In the genomic region with DNA sequence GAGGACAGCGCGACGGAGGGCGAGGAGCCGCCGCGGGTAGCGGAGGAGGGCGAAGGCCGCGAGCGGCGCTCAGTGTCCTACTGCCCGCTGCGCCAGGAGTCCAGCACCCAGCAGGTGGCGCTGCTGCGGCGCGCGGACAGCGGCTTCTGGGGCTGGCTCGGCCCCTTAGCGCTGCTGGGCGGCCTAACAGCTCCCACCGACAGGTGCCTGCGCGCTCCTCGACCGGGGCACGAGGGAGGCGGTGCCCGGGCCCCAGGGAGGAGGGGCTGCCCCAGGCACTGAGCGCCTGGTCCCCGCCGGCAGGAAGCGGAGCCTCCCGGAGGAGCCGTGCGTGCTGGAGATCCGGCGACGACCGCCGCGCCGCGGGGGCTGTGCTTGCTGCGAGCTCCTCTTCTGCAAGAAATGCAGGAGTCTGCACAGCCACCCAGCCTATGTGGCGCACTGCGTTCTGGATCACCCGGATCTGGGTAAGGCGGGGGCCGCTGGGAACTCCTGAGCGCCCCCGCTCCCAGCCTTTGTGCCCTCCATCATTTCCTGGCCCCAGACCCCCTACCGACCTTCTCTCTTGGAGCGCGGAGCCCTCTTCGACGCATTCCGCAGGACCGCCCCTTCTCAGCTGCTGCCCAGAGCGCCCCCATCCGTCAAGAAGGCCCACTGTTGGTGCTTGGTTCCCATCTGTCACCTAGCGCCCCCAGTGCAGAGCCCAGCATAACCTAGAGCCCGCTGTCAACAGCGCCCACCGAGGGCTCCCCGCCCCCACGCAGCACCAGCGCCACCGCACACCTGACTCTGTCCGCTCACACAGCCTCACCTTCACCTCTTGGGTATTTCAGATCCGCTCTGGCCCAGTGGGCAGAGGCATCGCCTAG, we compare ENCODE assay signal across 8 cellular contexts. TPM values are rescaled to one million over a fixed set of nuclear protein-coding genes. Genes with fewer than 3 reads are reported as not detected.
A peak's percentile ranks its signal among the peaks of the same experiment; 100 is the strongest.
DNase-seq lines count a peak whose midpoint lies in the region; TF ChIP-seq lines count a peak whose summit lies in the region.

No MANE protein-coding gene starts in this region.

- DNase-seq in EL = peak; percentile 89
- peak; percentile 97 for DNase-seq in H9
- peak; percentile 95 for DNase-seq in MM.1S
- peak; percentile 69 for DNase-seq in SHP77 treated with DMSO at 0.1 percent for 48 hours (lab: John Stamatoyannopoulos, UW)
- peak; percentile 77 for DNase-seq in activated gamma-delta T cell treated with anti-CD3 and anti-CD28 coated beads, Interleukin-2, amount 50 U/mL, for 16 hours (ENCODE audit: low read depth)
- DNase-seq in foreskin melanocyte = peak; percentile 70
- DNase-seq in neuronal stem cell (ENCODE audit: low spot score) = peak; percentile 92

- no peak overlapping the region for H3T11ph ChIP-seq in H9 (ENCODE audit: low read length)

- H2AFZ ChIP-seq in H9 (ENCODE audit: low read length) (no peak overlapping the region), MM.1S (ENCODE audit: low read length) (peak overlapping the region; percentile 91), neuronal stem cell (ENCODE audit: low read length) (peak overlapping the region; percentile 98)

- H3K4ac ChIP-seq in H9 (ENCODE audit: low read depth, low read length) = no peak overlapping the region
- peak overlapping the region; percentile 39 for H3K4ac ChIP-seq in neuronal stem cell (ENCODE audit: low read length)

- peaks cover 14 to 17% of the 10 kb centered on the region in 2 experiments for H3K4me1 Mint-ChIP-seq in H9

- H3K27me3 Mint-ChIP-seq in H9 (ENCODE audit: low read depth) = peaks cover 28% of the 10 kb centered on the region

- no peak overlapping the region for H3K23ac ChIP-seq in H9 (ENCODE audit: insufficient read length, low read depth, low read length)
- H3K23ac ChIP-seq in neuronal stem cell (ENCODE audit: low read depth, low read length, poor library complexity) = peak overlapping the region; percentile 21

- H3K36me3 Mint-ChIP-seq in H9 (ENCODE audit: insufficient read depth in 1 of 3, low read depth in 3 of 3) = no peaks in the 10 kb centered on the region; a peak in 2 of 7 replicates

- TF ChIP-seq CTCF in H9 (conservative IDR thresholded peaks at IDR 0.05) (peak; percentile 85), MM.1S (IDR thresholded peaks at IDR 0.05; ENCODE audit: low read length) (peak; percentile 78)

- no peak overlapping the region for H4K8ac ChIP-seq in H9 (replicated peaks; ENCODE audit: insufficient read length, low read depth, low read length)
- H4K8ac ChIP-seq in neuronal stem cell (ENCODE audit: low read depth, low read length) = no peak overlapping the region

- H3K4me3 Mint-ChIP-seq in H9 = peak overlapping the region; percentile 76 to 87

- H4K91ac ChIP-seq in H9 (ENCODE audit: insufficient read length, low read depth, low read length) = no peak overlapping the region
- H4K91ac ChIP-seq in neuronal stem cell (ENCODE audit: low read depth, low read length, poor library complexity) = no peak overlapping the region

- H3K79me1 ChIP-seq in H9 (ENCODE audit: insufficient read depth, low read depth, low read length, poor library complexity, severe bottlenecking) = no peaks in the 10 kb centered on the region
- no peaks in the 10 kb centered on the region for H3K79me1 ChIP-seq in neuronal stem cell (ENCODE audit: low read depth, low read length)

- H3K27ac Mint-ChIP-seq in H9 = peak overlapping the region in 1 of 3 experiments; percentile 66; a peak in 3 of 7 replicates

- H2BK5ac ChIP-seq in H9 (ENCODE audit: insufficient read length, low read length) (no peak overlapping the region), neuronal stem cell (ENCODE audit: low read length) (no peak overlapping the region)

- no peak overlapping the region for H3K14ac ChIP-seq in H9 (ENCODE audit: insufficient read depth, low read length)
- H3K14ac ChIP-seq in neuronal stem cell (ENCODE audit: low read length) = no peak overlapping the region

- H3K27ac ChIP-seq in H9 (ENCODE audit: insufficient read length, low read depth, low read length) = no peak overlapping the region
- no peak overlapping the region for H3K27ac ChIP-seq in MM.1S (ENCODE audit: low read length)
- H3K27ac ChIP-seq in neuronal stem cell (replicated peaks; ENCODE audit: low read length) = peak overlapping the region; percentile 43
- no peak overlapping the region for H3K27ac ChIP-seq in subcutaneous abdominal adipose tissue (ENCODE audit: low read depth, low read length)

- H3K56ac ChIP-seq in H9 (ENCODE audit: insufficient read length, low read depth, low read length) = no peak overlapping the region

- H2AK5ac ChIP-seq in H9 (ENCODE audit: insufficient read length, low read length) (no peak overlapping the region), neuronal stem cell (ENCODE audit: low read depth, low read length) (no peak overlapping the region)

- H3F3A ChIP-seq in MM.1S (ENCODE audit: insufficient read depth, low read length) = no peaks in the 10 kb centered on the region

- H3K4me1 ChIP-seq in H9 (ENCODE audit: insufficient read depth, low read length) = no peaks in the 10 kb centered on the region; the same call in 1 of the 2 replicates
- no peaks in the 10 kb centered on the region for H3K4me1 ChIP-seq in MM.1S (ENCODE audit: low read length)
- H3K4me1 ChIP-seq in neuronal stem cell (ENCODE audit: control insufficient read depth in 2 of 2, insufficient read depth in 1 of 2, low read depth in 1 of 2, low read length in 2 of 2) = peaks cover 16 to 17% of the 10 kb centered on the region in 2 donors
- H3K4me1 ChIP-seq in subcutaneous abdominal adipose tissue (ENCODE audit: control insufficient read depth in 5 of 5, insufficient read depth in 5 of 5, low read length in 5 of 5) = peaks cover 2 to 30% (median 19%) of the 10 kb centered on the region in 5 donors

- no peaks in the 10 kb centered on the region for H3K9me2 ChIP-seq in MM.1S (replicated peaks; ENCODE audit: insufficient read depth, low read length)

- H3K9ac ChIP-seq in H9 (ENCODE audit: extremely low read depth, insufficient read length, low read length) (no peak overlapping the region), MM.1S (ENCODE audit: low read length) (peak overlapping the region; percentile 31), neuronal stem cell (ENCODE audit: low read depth, low read length, poor library complexity) (peak overlapping the region; percentile 61), subcutaneous abdominal adipose tissue (ENCODE audit: low read length in 5 of 5) (peak overlapping the region in 3 of 5 donors; percentile 12 to 49 (median 43))

- no peak overlapping the region for H4K5ac ChIP-seq in H9 (ENCODE audit: insufficient read length, low read depth, low read length)

- H3K9me3 ChIP-seq in H9 (ENCODE audit: control insufficient read depth, low read depth, low read length) (no peaks in the 10 kb centered on the region), MM.1S (replicated peaks; ENCODE audit: insufficient read depth, low read length) (no peaks in the 10 kb centered on the region), neuronal stem cell (replicated peaks in 1 of 2; ENCODE audit: control insufficient read depth in 2 of 2, insufficient read depth in 1 of 2, low read depth in 1 of 2, low read length in 2 of 2) (no peaks in the 10 kb centered on the region), subcutaneous abdominal adipose tissue (ENCODE audit: control insufficient read depth in 5 of 5, low read length in 5 of 5) (no peaks in the 10 kb centered on the region)

- H4K20me1 ChIP-seq in H9 (ENCODE audit: control insufficient read depth, insufficient read depth, insufficient read length) (no peaks in the 10 kb centered on the region), MM.1S (ENCODE audit: insufficient read depth, low read length) (no peaks in the 10 kb centered on the region)

- H3K4me3 ChIP-seq in MM.1S (ENCODE audit: low read length) = peak overlapping the region; percentile 73
- peak overlapping the region; percentile 53 to 79 for H3K4me3 ChIP-seq in neuronal stem cell (ENCODE audit: low read length in 2 of 2)
- peak overlapping the region in 4 of 5 donors; percentile 50 to 70 (median 62) for H3K4me3 ChIP-seq in subcutaneous abdominal adipose tissue (ENCODE audit: low read depth in 1 of 5, low read length in 5 of 5)

- H2BK15ac ChIP-seq in H9 (ENCODE audit: low read depth, low read length) (no peak overlapping the region), neuronal stem cell (ENCODE audit: low read length) (peak overlapping the region; percentile 56)

- no peaks in the 10 kb centered on the region; a peak in 3 of 5 replicates for H3K9me3 Mint-ChIP-seq in H9

- H2BK20ac ChIP-seq in H9 (ENCODE audit: low read depth, low read length, poor library complexity, severe bottlenecking) = no peak overlapping the region

- H3K36me3 ChIP-seq in MM.1S (replicated peaks; ENCODE audit: insufficient read depth, low read length) (no peaks in the 10 kb centered on the region), neuronal stem cell (replicated peaks in 1 of 2; ENCODE audit: control insufficient read depth in 2 of 2, insufficient read depth in 2 of 2, low read length in 2 of 2) (no peaks in the 10 kb centered on the region), subcutaneous abdominal adipose tissue (ENCODE audit: control insufficient read depth in 5 of 5, insufficient read depth in 5 of 5, low read length in 5 of 5) (no peaks in the 10 kb centered on the region)

- H3K79me2 ChIP-seq in H9 (ENCODE audit: insufficient read depth, low read length) = no peaks in the 10 kb centered on the region
- H3K79me2 ChIP-seq in MM.1S (ENCODE audit: low read length) = no peaks in the 10 kb centered on the region

- H3K18ac ChIP-seq in H9 (ENCODE audit: insufficient read length, low read depth, low read length) = no peak overlapping the region
- peak overlapping the region; percentile 88 for H3K18ac ChIP-seq in neuronal stem cell (ENCODE audit: low read length)

- peaks cover 5% of the 10 kb centered on the region for H3K23me2 ChIP-seq in H9 (ENCODE audit: insufficient read length, low read depth, low read length, poor library complexity, severe bottlenecking)

- H2BK120ac ChIP-seq in H9 (ENCODE audit: low read depth, low read length, poor library complexity, severe bottlenecking) (no peak overlapping the region), neuronal stem cell (ENCODE audit: low read depth, low read length) (no peak overlapping the region)

- no peak overlapping the region for H2BK12ac ChIP-seq in H9 (ENCODE audit: insufficient read length, low read depth, low read length)
- H2BK12ac ChIP-seq in neuronal stem cell (ENCODE audit: low read length) = no peak overlapping the region

- H3K4me2 ChIP-seq in H9 (ENCODE audit: insufficient read depth, insufficient read length, low read length) (peak overlapping the region; percentile 39), MM.1S (ENCODE audit: low read depth, low read length) (peak overlapping the region; percentile 98), neuronal stem cell (ENCODE audit: insufficient read depth, low read length, poor library complexity, severe bottlenecking) (peak overlapping the region; percentile 88)

- no CpG with 5 or more reads among the region's 75 CpGs for WGBS in H9 (ENCODE audit: extremely low coverage, insufficient read length, low lambda C conversion rate)
- no CpG with 5 or more reads among the region's 75 CpGs for WGBS in neuronal stem cell (ENCODE audit: extremely low coverage in 2 of 2, insufficient read length in 2 of 2, insufficient replicate concordance in 1 of 2), 2 donors

- H3K27me3 ChIP-seq in H9 (ENCODE audit: insufficient read depth, low read length) (peaks cover 2% of the 10 kb centered on the region; the same call in 1 of the 2 replicates), MM.1S (replicated peaks; ENCODE audit: insufficient read depth, low read length) (peaks cover 12% of the 10 kb centered on the region; the same call in 1 of the 2 replicates), neuronal stem cell (ENCODE audit: control insufficient read depth in 3 of 3, insufficient read depth in 3 of 3, low read depth in 1 of 3, low read length in 3 of 3) (no peaks in the 10 kb centered on the region), subcutaneous abdominal adipose tissue (ENCODE audit: control insufficient read depth in 5 of 5, insufficient read depth in 4 of 5, low read length in 5 of 5) (peaks cover 0 to 3% (median 0%) of the 10 kb centered on the region in 5 donors)

RNA-seq across cellular contexts. Expression of a gene that starts 3.7 kb away (rescaled TPM):
- not detected in 2 replicates for total RNA-seq in H9 (2021)
- polyA plus RNA-seq in neuronal stem cell (2013, experiment 1 of 2) = 0.24 TPM
- 0.32 TPM for polyA plus RNA-seq in neuronal stem cell (2013, experiment 2 of 2)

RNA-seq across cellular contexts. Expression of a gene that starts 11.3 kb away (rescaled TPM):
- total RNA-seq in H9 (2021) = not detected in 2 replicates
- 0.15 TPM for polyA plus RNA-seq in neuronal stem cell (2013, experiment 1 of 2)
- 0.19 TPM for polyA plus RNA-seq in neuronal stem cell (2013, experiment 2 of 2)

RNA-seq across cellular contexts. Expression of a gene that starts 31.1 kb away (rescaled TPM):
- not detected in 2 replicates for total RNA-seq in H9 (2021)
- polyA plus RNA-seq in neuronal stem cell (2013, experiment 1 of 2) = 0.53 TPM
- 0.40 TPM for polyA plus RNA-seq in neuronal stem cell (2013, experiment 2 of 2)

RNA-seq across cellular contexts. Expression of a gene that starts 32.9 kb away (rescaled TPM):
- total RNA-seq in H9 (2021) = 15.0 and 15.9 TPM in 2 replicates
- 20.8 TPM for polyA plus RNA-seq in neuronal stem cell (2013, experiment 1 of 2)
- 20.9 TPM for polyA plus RNA-seq in neuronal stem cell (2013, experiment 2 of 2)

RNA-seq across cellular contexts. Expression of a gene that starts 44.9 kb away (rescaled TPM):
- total RNA-seq in H9 (2021) = 290 and 304 TPM in 2 replicates
- 162 TPM for polyA plus RNA-seq in neuronal stem cell (2013, experiment 1 of 2)
- 163 TPM for polyA plus RNA-seq in neuronal stem cell (2013, experiment 2 of 2)

Comparison
In these comparisons a context has a peak if more than half of its experiments do, and no peak if none do; other contexts are left out.
1. H3K4me2 ChIP-seq: peak in every context shown above with its lines; median percentile 98 in MM.1S; 88 in neuronal stem cell; 39 in H9.